ENCODE assay signal across 8 cellular contexts in genomic region chr7:116138202-116138801, GRCh38.
A peak's percentile ranks its signal among the peaks of the same experiment; 100 is the strongest.
DNase-seq lines count a peak whose midpoint lies in the region; ATAC-seq, FAIRE-seq and TF ChIP-seq lines count a peak whose summit lies in the region.

No MANE protein-coding gene starts in this region.

- no peak overlapping the region for H3K9ac ChIP-seq in KMS-11

- 0% methylated on average over 2 of the region's 2 CpGs for WGBS in A549 (ENCODE audit: missing lambda C conversion rate)

- no peaks in the 10 kb centered on the region for H3K9me3 ChIP-seq in A549
- no peaks in the 10 kb centered on the region for H3K9me3 ChIP-seq in mucosa of descending colon

- H3K27ac ChIP-seq in A549: no peak overlapping the region
- H3K27ac ChIP-seq in KMS-11: no peak overlapping the region
- no peak overlapping the region for H3K27ac ChIP-seq in RWPE1

- no peak for TF ChIP-seq POLR2A in A549 (IDR thresholded peaks at IDR 0.05; ENCODE audit: low read length)
- no peak for TF ChIP-seq POLR2A in H54 (IDR thresholded peaks at IDR 0.05; ENCODE audit: low read depth, low read length)

- no peaks in the 10 kb centered on the region for H4K20me1 ChIP-seq in KMS-11 (ENCODE audit: insufficient read depth)

- H3K79me2 ChIP-seq in KMS-11 (ENCODE audit: insufficient read depth, low read depth): no peaks in the 10 kb centered on the region

- ATAC-seq in A549: peak; percentile 94 to 99
- ATAC-seq in mucosa of descending colon: peak; percentile 75

- peak; percentile 88 to 90 for TF ChIP-seq RAD21 in A549 (conservative IDR thresholded peaks at IDR 0.05 in 1 of 2, IDR thresholded peaks at IDR 0.05 in 1 of 2)

- DNase-seq in A549 (ENCODE audit: low read depth in 1 of 2, low spot score in 1 of 2): peak; percentile 46 to 72
- peak; percentile 73 for DNase-seq in GM03348 (ENCODE audit: low spot score)
- DNase-seq in H54 (ENCODE audit: insufficient read length, low spot score): peak; percentile 6
- peak; percentile 54 for DNase-seq in RWPE1 (ENCODE audit: low spot score)
- peak; percentile 63 for DNase-seq in epidermal melanocyte (ENCODE audit: insufficient read length, low spot score)
- DNase-seq in mucosa of descending colon: peak in 1 of 3 donors; percentile 51
- no peak for DNase-seq in activated gamma-delta T cell (lab: John Stamatoyannopoulos, UW)

- H3K4me2 ChIP-seq in A549: no peak overlapping the region; the same call in 2 of the 3 replicates
- H3K4me2 ChIP-seq in KMS-11: no peak overlapping the region

- FAIRE-seq in A549 (lab: Jason Lieb, UNC) (peak; percentile 96), H54 (lab: Jason Lieb, UNC) (peak; percentile 96)

- H3K4me3 ChIP-seq in A549 (no peak overlapping the region), KMS-11 (IDR thresholded peaks at IDR 0.05; ENCODE audit: insufficient read depth, low read depth, low read length) (no peak overlapping the region), mucosa of descending colon (no peak overlapping the region)

- TF ChIP-seq CTCF in A549 (IDR thresholded peaks at IDR 0.05) (peak; percentile 93), KMS-11 (conservative IDR thresholded peaks at IDR 0.05; ENCODE audit: low read depth, low read length) (peak; percentile 91), RWPE1 (conservative IDR thresholded peaks at IDR 0.05; ENCODE audit: low read depth) (peak; percentile 97), mucosa of descending colon (IDR thresholded peaks at IDR 0.05) (peak; percentile 52)

- no peaks in the 10 kb centered on the region for H3K27me3 ChIP-seq in KMS-11 (ENCODE audit: insufficient read depth, low read depth)

- H3K36me3 ChIP-seq in KMS-11 (ENCODE audit: insufficient read depth) (no peaks in the 10 kb centered on the region), mucosa of descending colon (ENCODE audit: low read depth) (no peaks in the 10 kb centered on the region)

- TF ChIP-seq EP300 in A549 (IDR thresholded peaks at IDR 0.05): no peak

- POLR2A ChIA-PET in A549 (lab: Yijun Ruan, JAX): no interaction called here
- POLR2A ChIA-PET in RWPE1 (lab: Yijun Ruan, JAX; ENCODE audit: low non-redundant PET): no interaction called here

- intact Hi-C loops in mucosa of descending colon (cut with DNase I, micrococcal nuclease): no loop called here

- H3K4me1 ChIP-seq in A549 (peaks cover 5% of the 10 kb centered on the region; the same call in 1 of the 3 replicates), KMS-11 (ENCODE audit: low read depth, poor library complexity, severe bottlenecking) (no peaks in the 10 kb centered on the region), mucosa of descending colon (ENCODE audit: low read depth) (no peaks in the 10 kb centered on the region)

- CTCF ChIA-PET in A549 (lab: Yijun Ruan, JAX) (interaction anchor here (0.7 to 2.3 kb wide), 22 partner anchors 9 to 736 kb away, joined by 3 to 10 read pairs (median 4); no protein-coding TSS in a partner anchor), RWPE1 (lab: Yijun Ruan, JAX) (interaction anchor here (0.6 to 1.1 kb wide), 7 partner anchors 12 to 1246 kb away, joined by 3 to 6 read pairs (median 3); no protein-coding TSS in a partner anchor)

- H2AFZ ChIP-seq in KMS-11 (ENCODE audit: low read depth): peak overlapping the region; percentile 11; the same call in 1 of the 2 replicates

TF ChIP-seq in A549, 52 proteins besides CTCF, POLR2A, EP300 and RAD21:
- TF ChIP-seq SMC3 (IDR thresholded peaks at IDR 0.05) (peak; percentile 62), MAZ (IDR thresholded peaks at IDR 0.05; ENCODE audit: borderline replicate concordance, low read depth, low read length) (no peak)
